13 cellular contexts compared by ENCODE assay signal in the genomic region with DNA sequence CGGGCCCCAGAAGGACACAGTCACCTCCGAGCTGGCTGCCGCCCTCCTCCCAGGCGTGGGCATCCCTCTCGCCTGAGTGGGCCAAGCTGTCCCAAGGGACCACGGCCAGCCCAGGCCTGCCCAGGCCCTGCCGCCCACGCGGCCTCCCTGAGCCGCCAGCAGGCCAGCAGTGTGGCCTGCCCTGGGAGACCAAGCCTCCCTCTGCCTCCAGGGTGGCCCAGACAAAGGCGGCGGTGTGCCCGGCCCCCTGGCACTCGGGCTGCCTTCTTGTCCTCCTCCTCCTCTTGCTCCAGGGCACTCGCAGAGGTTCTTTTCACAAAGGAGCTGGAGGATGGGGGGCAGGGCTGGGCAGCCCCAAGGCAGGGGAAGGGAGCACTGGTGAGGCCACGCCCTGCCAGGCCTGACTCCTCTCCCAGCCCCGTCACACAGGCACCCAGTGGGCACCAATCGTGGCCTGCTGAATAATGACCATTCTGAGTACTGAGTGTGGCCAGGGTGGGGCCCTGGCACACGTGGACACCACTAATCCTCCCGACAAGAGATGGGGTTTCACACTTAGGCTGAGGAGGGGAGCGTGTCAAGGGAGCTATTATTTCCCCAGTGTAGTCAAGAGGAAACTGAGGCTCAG. TPM values are rescaled to one million over a fixed set of nuclear protein-coding genes. Genes with fewer than 3 reads are reported as not detected.
DNase-seq lines count a peak whose midpoint lies in the region; ATAC-seq and TF ChIP-seq lines count a peak whose summit lies in the region.
"Had no signal": no experiment of that assay in that cellular context is flagged by ENCODE, and none has a peak within 500 bp of the region (broad histone marks: within the 10 kb centered on the region; RNA-seq: fewer than 3 reads in every experiment).

No MANE protein-coding gene starts in this region.

- H3K4me1 Mint-ChIP-seq in activated T-cell treated with anti-CD3 and anti-CD28 coated beads, Interleukin-2, amount 50 U/mL, for 72 hours (ENCODE audit: low read depth): peaks cover 51% of the 10 kb centered on the region
- peaks cover 61% of the 10 kb centered on the region for H3K4me1 Mint-ChIP-seq in activated T-cell treated with anti-CD3 and anti-CD28 coated beads, Interleukin-2, amount 50 U/mL, for 4 hours (ENCODE audit: low read depth)
- peaks cover 72 to 76% of the 10 kb centered on the region in 2 donors for H3K4me1 Mint-ChIP-seq in immature natural killer cell
- H3K4me1 Mint-ChIP-seq in stimulated activated naive CD8-positive, alpha-beta T cell treated with anti-CD3 and anti-CD28 coated beads, Interleukin-15, amount 100 ng/mL, for 72 hours: peaks cover 81% of the 10 kb centered on the region

- H3K9me3 ChIP-seq in effector memory CD4-positive, alpha-beta T cell (ENCODE audit: control insufficient read depth, low read length): no peaks in the 10 kb centered on the region
- H3K9me3 ChIP-seq: colonic mucosa had no signal

- ATAC-seq in activated T-cell treated with anti-CD3 and anti-CD28 coated beads, Interleukin-2, amount 50 U/mL, for 72 hours (replicated peaks in 1 of 2): no peak
- ATAC-seq in activated T-cell treated with anti-CD3 and anti-CD28 coated beads, Interleukin-2, amount 50 U/mL, for 4 hours: no peak
- ATAC-seq in SK-N-SH treated with all-trans-retinoic acid at 6 μM for 48 hours: peak; percentile 43; the same call in 2 of the 3 replicates
- no peak for ATAC-seq in stimulated activated naive CD8-positive, alpha-beta T cell treated with anti-CD3 and anti-CD28 coated beads, Interleukin-15, amount 100 ng/mL, for 72 hours

- H3K36me3 ChIP-seq in effector memory CD4-positive, alpha-beta T cell (ENCODE audit: control insufficient read depth, insufficient read depth, low read length): no peaks in the 10 kb centered on the region
- H3K36me3 ChIP-seq: colonic mucosa had no signal

- no peaks in the 10 kb centered on the region for H3K27me3 ChIP-seq in effector memory CD4-positive, alpha-beta T cell (replicated peaks; ENCODE audit: control insufficient read depth, insufficient read depth, low read length, poor library complexity, severe bottlenecking)
- H3K27me3 ChIP-seq: colonic mucosa had no signal

- H3K4me3 ChIP-seq in effector memory CD4-positive, alpha-beta T cell (ENCODE audit: insufficient read depth, low read depth, low read length, poor library complexity, severe bottlenecking): no peak overlapping the region
- H3K4me3 ChIP-seq: colonic mucosa had no signal

- peaks cover 0 to 1% of the 10 kb centered on the region in 2 donors for H3K9me3 Mint-ChIP-seq in activated T-cell treated with anti-CD3 and anti-CD28 coated beads, Interleukin-2, amount 50 U/mL, for 72 hours
- no peaks in the 10 kb centered on the region for H3K9me3 Mint-ChIP-seq in activated T-cell treated with anti-CD3 and anti-CD28 coated beads, Interleukin-2, amount 50 U/mL, for 4 hours
- no peaks in the 10 kb centered on the region for H3K9me3 Mint-ChIP-seq in immature natural killer cell
- H3K9me3 Mint-ChIP-seq in stimulated activated naive CD8-positive, alpha-beta T cell treated with anti-CD3 and anti-CD28 coated beads, Interleukin-15, amount 100 ng/mL, for 72 hours: no peaks in the 10 kb centered on the region
- H3K9me3 Mint-ChIP-seq: nephron progenitor cell had no signal

- peaks cover 19% of the 10 kb centered on the region for H3K4me1 ChIP-seq in effector memory CD4-positive, alpha-beta T cell (ENCODE audit: control insufficient read depth, insufficient read depth, low read length, poor library complexity, severe bottlenecking)
- H3K4me1 ChIP-seq: colonic mucosa had no signal

- no peak overlapping the region for H3K27ac Mint-ChIP-seq in activated T-cell treated with anti-CD3 and anti-CD28 coated beads, Interleukin-2, amount 50 U/mL, for 72 hours
- H3K27ac Mint-ChIP-seq in immature natural killer cell: peak overlapping the region; percentile 89 to 97 (median 96)
- H3K27ac Mint-ChIP-seq in stimulated activated naive CD8-positive, alpha-beta T cell treated with anti-CD3 and anti-CD28 coated beads, Interleukin-15, amount 100 ng/mL, for 72 hours: peak overlapping the region; percentile 87 to 93

- no peaks in the 10 kb centered on the region for H3K27me3 Mint-ChIP-seq in activated T-cell treated with anti-CD3 and anti-CD28 coated beads, Interleukin-2, amount 50 U/mL, for 72 hours (ENCODE audit: low read depth)
- H3K27me3 Mint-ChIP-seq in activated T-cell treated with anti-CD3 and anti-CD28 coated beads, Interleukin-2, amount 50 U/mL, for 4 hours (ENCODE audit: low read depth): no peaks in the 10 kb centered on the region
- H3K27me3 Mint-ChIP-seq in immature natural killer cell (ENCODE audit: low read depth in 3 of 3): peaks cover 6 to 13% (median 6%) of the 10 kb centered on the region in 3 donors
- H3K27me3 Mint-ChIP-seq in stimulated activated naive CD8-positive, alpha-beta T cell treated with anti-CD3 and anti-CD28 coated beads, Interleukin-15, amount 100 ng/mL, for 72 hours: no peaks in the 10 kb centered on the region

- H3K27ac ChIP-seq in effector memory CD4-positive, alpha-beta T cell (ENCODE audit: insufficient read depth, low read length, poor library complexity, severe bottlenecking): no peak overlapping the region
- H3K27ac ChIP-seq: colonic mucosa had no signal

- H3K36me3 Mint-ChIP-seq in activated T-cell treated with anti-CD3 and anti-CD28 coated beads, Interleukin-2, amount 50 U/mL, for 72 hours (ENCODE audit: insufficient read depth in 2 of 2): no peaks in the 10 kb centered on the region
- H3K36me3 Mint-ChIP-seq in activated T-cell treated with anti-CD3 and anti-CD28 coated beads, Interleukin-2, amount 50 U/mL, for 4 hours (ENCODE audit: insufficient read depth): peaks cover 3% of the 10 kb centered on the region
- peaks cover 0 to 4% (median 3%) of the 10 kb centered on the region in 3 donors for H3K36me3 Mint-ChIP-seq in immature natural killer cell

- DNase-seq in activated T-cell treated with anti-CD3 and anti-CD28 coated beads, Interleukin-2, amount 50 U/mL, for 72 hours: no peak
- no peak for DNase-seq in activated T-cell treated with anti-CD3 and anti-CD28 coated beads, Interleukin-2, amount 50 U/mL, for 4 hours
- DNase-seq in immature natural killer cell (no peak), NCI-H2081 treated with DMSO at 0.1 percent for 48 hours (lab: John Stamatoyannopoulos, UW) (no peak), NCI-H2227 treated with DMSO at 0.1 percent for 48 hours (lab: John Stamatoyannopoulos, UW) (no peak)
- no peak for DNase-seq in stimulated activated naive CD8-positive, alpha-beta T cell treated with anti-CD3 and anti-CD28 coated beads, Interleukin-15, amount 100 ng/mL, for 72 hours
- no peak for DNase-seq in effector memory CD4-positive, alpha-beta T cell
- DNase-seq: activated CD4-positive, alpha-beta T cell treated with anti-CD3 and anti-CD28 coated beads for 1 hour; activated effector memory CD4-positive, alpha-beta T cell treated with Interleukin-2 at 50 U/mL for 16 hours; colonic mucosa; NCI-H510A treated with DMSO at 0.1 percent for 48 hours; nephron progenitor cell had no signal

- H3K4me3 Mint-ChIP-seq in activated T-cell treated with anti-CD3 and anti-CD28 coated beads, Interleukin-2, amount 50 U/mL, for 72 hours: peak overlapping the region; percentile 44 to 58
- no peak overlapping the region for H3K4me3 Mint-ChIP-seq in activated T-cell treated with anti-CD3 and anti-CD28 coated beads, Interleukin-2, amount 50 U/mL, for 4 hours
- peak overlapping the region; percentile 80 to 85 (median 81) for H3K4me3 Mint-ChIP-seq in immature natural killer cell
- peak overlapping the region; percentile 70 to 82 for H3K4me3 Mint-ChIP-seq in stimulated activated naive CD8-positive, alpha-beta T cell treated with anti-CD3 and anti-CD28 coated beads, Interleukin-15, amount 100 ng/mL, for 72 hours
- H3K4me3 Mint-ChIP-seq: nephron progenitor cell had no signal

TF ChIP-seq in SK-N-SH treated with all-trans-retinoic acid at 6 μM for 48 hours, 23 proteins besides CTCF, POLR2A, EP300 and RAD21:
- no peak for TF ChIP-seq SNAI2 (CRISPR knock-in tag; IDR thresholded peaks at IDR 0.05)
- TF ChIP-seq ZFP3 (CRISPR knock-in tag; IDR thresholded peaks at IDR 0.05): no peak
- no peak for TF ChIP-seq ISL1 (CRISPR knock-in tag; IDR thresholded peaks at IDR 0.05)
- TF ChIP-seq ZNF70 (CRISPR knock-in tag; IDR thresholded peaks at IDR 0.05): no peak
- no peak for TF ChIP-seq CSDC2 (CRISPR knock-in tag; IDR thresholded peaks at IDR 0.05)
- no peak for TF ChIP-seq PATZ1 (CRISPR knock-in tag; IDR thresholded peaks at IDR 0.05; ENCODE audit: borderline replicate concordance)
- no peak for TF ChIP-seq ZNF565 (CRISPR knock-in tag; conservative IDR thresholded peaks at IDR 0.05; ENCODE audit: low read depth)

RNA-seq across cellular contexts. Expression of gene NOL4L, which starts 25.3 kb away (rescaled TPM):
- 10 to 100 TPM; 28.2 to 30.0 TPM for total RNA-seq in activated T-cell treated with anti-CD3 and anti-CD28 coated beads, Interleukin-2, amount 50 U/mL, for 72 hours
- total RNA-seq in activated T-cell treated with anti-CD3 and anti-CD28 coated beads, Interleukin-2, amount 50 U/mL, for 4 hours: 1 to 10 TPM; 5.6 to 8.0 (median 6.3) TPM
- 10 to 100 TPM in 1 of 3 donors, 1 to 10 TPM in 2; 4.1 to 17.2 (median 9.6) TPM for polyA plus RNA-seq in immature natural killer cell
